ENCODE assay signal across 7 cellular contexts in the genomic region with DNA sequence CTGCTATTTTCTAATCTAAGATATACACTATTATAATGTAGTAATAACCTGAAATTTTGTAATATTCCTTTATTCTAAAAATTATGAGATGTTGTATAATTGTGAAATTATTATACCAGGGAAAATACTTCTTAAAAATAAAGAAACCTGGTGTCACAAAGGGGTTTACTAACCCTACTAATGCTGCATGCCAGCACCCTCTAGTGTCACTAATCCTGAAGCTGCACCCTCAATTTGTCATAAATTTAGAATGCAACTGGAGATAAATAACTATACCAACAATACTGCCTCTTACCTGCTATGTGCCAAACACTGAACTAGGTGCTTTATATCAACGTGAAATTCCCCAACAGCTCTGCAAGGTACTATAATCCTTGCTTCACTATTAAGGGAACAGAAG. TPM values are rescaled to one million over a fixed set of nuclear protein-coding genes. Genes with fewer than 3 reads are reported as not detected.
DNase-seq lines count a peak whose midpoint lies in the region; ATAC-seq and TF ChIP-seq lines count a peak whose summit lies in the region.

No MANE protein-coding gene starts in this region.

- H3K4me3 Mint-ChIP-seq in stimulated activated memory B cell treated with anti-CD40 and anti-IgM and Interleukin-4, amounts not matched to agents 10 μg/mL and 1 μg/mL and 100 μg/mL, for 72 hours: no peak overlapping the region

- no peaks in the 10 kb centered on the region for H3K27me3 Mint-ChIP-seq in stimulated activated memory B cell treated with anti-CD40 and anti-IgM and Interleukin-4, amounts not matched to agents 10 μg/mL and 1 μg/mL and 100 μg/mL, for 72 hours

- H3K4me1 Mint-ChIP-seq in stimulated activated memory B cell treated with anti-CD40 and anti-IgM and Interleukin-4, amounts not matched to agents 10 μg/mL and 1 μg/mL and 100 μg/mL, for 72 hours: no peaks in the 10 kb centered on the region

- peaks cover 21% of the 10 kb centered on the region for H3K36me3 Mint-ChIP-seq in stimulated activated memory B cell treated with anti-CD40 and anti-IgM and Interleukin-4, amounts not matched to agents 10 μg/mL and 1 μg/mL and 100 μg/mL, for 72 hours

- H3K9me3 Mint-ChIP-seq in stimulated activated memory B cell treated with anti-CD40 and anti-IgM and Interleukin-4, amounts not matched to agents 10 μg/mL and 1 μg/mL and 100 μg/mL, for 72 hours: no peaks in the 10 kb centered on the region

- peak; percentile 79 for TF ChIP-seq CTCF in LNCAP (IDR thresholded peaks at IDR 0.05)

- no peak for ATAC-seq in stimulated activated memory B cell treated with anti-CD40 and anti-IgM and Interleukin-4, amounts not matched to agents 10 μg/mL and 1 μg/mL and 100 μg/mL, for 72 hours

- DNase-seq in G401 (ENCODE audit: low spot score): peak; percentile 48
- peak; percentile 5 to 51 for DNase-seq in T47D (ENCODE audit: low read depth in 1 of 2, low spot score in 1 of 2)
- peak; percentile 11 for DNase-seq in myocyte (ENCODE audit: low read depth)
- no peak for DNase-seq in NCI-H2107 treated with DMSO at 0.1 percent for 48 hours (lab: John Stamatoyannopoulos, UW; ENCODE audit: unreplicated experiment)
- no peak for DNase-seq in activated CD8-positive, alpha-beta memory T cell treated with anti-CD3 and anti-CD28 coated beads for 24 hours

- H3K27ac Mint-ChIP-seq in stimulated activated memory B cell treated with anti-CD40 and anti-IgM and Interleukin-4, amounts not matched to agents 10 μg/mL and 1 μg/mL and 100 μg/mL, for 72 hours: no peak overlapping the region

- in situ Hi-C loops in G401 (cut with HindIII; ENCODE audit: low sequenced_read_pairs) (no loop called here), T47D (cut with HindIII; ENCODE audit: low pct_unique_long_range_greater_than_20kb, low sequenced_read_pairs) (no loop called here)

RNA-seq across cellular contexts. Expression of a gene that starts 30.8 kb away (rescaled TPM):
- total RNA-seq in G401 (2014; rRNA removed; shearing (Covaris generic)): 39.3 and 64.1 TPM in 2 replicates
- 96.6 and 109 TPM in 2 replicates for total RNA-seq in myocyte
- 61.6 TPM for polyA plus RNA-seq in myocyte (2012)

RNA-seq across cellular contexts. Expression of a gene that starts 42.3 kb away (rescaled TPM):
- 0.37 and 0.44 TPM in 2 replicates for total RNA-seq in G401 (2014; rRNA removed; shearing (Covaris generic))
- total RNA-seq in myocyte: 0.45 and 0.57 TPM in 2 replicates
- 0.33 TPM for polyA plus RNA-seq in myocyte (2012)

Comparison
In these comparisons a context has a peak if more than half of its experiments do, and no peak if none do; other contexts are left out.
1. DNase-seq: peak in G401 (single experiment), T47D (2 of 2) and myocyte (single experiment); none in NCI-H2107 treated with DMSO at 0.1 percent for 48 hours (single experiment) and activated CD8-positive, alpha-beta memory T cell treated with anti-CD3 and anti-CD28 coated beads for 24 hours (single experiment).